Comparison of ENCODE assay signal across 16 cellular contexts in genomic region chr2:80459028-80459427, GRCh38.
DNase-seq lines count a peak whose midpoint lies in the region; ATAC-seq, FAIRE-seq and TF ChIP-seq lines count a peak whose summit lies in the region.
"Had no signal": no experiment of that assay in that cellular context is flagged by ENCODE, and none has a peak within 500 bp of the region (broad histone marks: within the 10 kb centered on the region; RNA-seq: fewer than 3 reads in every experiment).

No MANE protein-coding gene starts in this region.

- H2AFZ ChIP-seq in PC-3 (ENCODE audit: low read length): no peak overlapping the region
- H2AFZ ChIP-seq: PC-9 had no signal

- H3K36me3 ChIP-seq in PC-3 (ENCODE audit: low read depth, low read length): no peaks in the 10 kb centered on the region
- no peaks in the 10 kb centered on the region for H3K36me3 ChIP-seq in right lobe of liver

- no peaks in the 10 kb centered on the region for H3K79me2 ChIP-seq in PC-3 (ENCODE audit: low read length)

- no peak for ATAC-seq in PC-3
- ATAC-seq in right lobe of liver: no peak
- ATAC-seq in HG03095 (IDR thresholded peaks at IDR 0.05; ENCODE audit: unreplicated experiment): no peak
- ATAC-seq: CD8-positive, alpha-beta T cell had no signal

- peak; percentile 58 for FAIRE-seq in GM12891 (lab: Jason Lieb, UNC)

- H4K20me1 ChIP-seq in PC-3 (ENCODE audit: low read length): no peaks in the 10 kb centered on the region

- intact Hi-C loops in PC-3 (cut with micrococcal nuclease): no loop called here
- intact Hi-C loops in right lobe of liver (cut with DNase I): no loop called here

- no peaks in the 10 kb centered on the region for H3K9me2 ChIP-seq in PC-3 (replicated peaks; ENCODE audit: low read length)
- H3K9me2 ChIP-seq: SK-N-SH had no signal

- peaks cover 10% of the 10 kb centered on the region; the same call in 1 of the 2 replicates for H3K27me3 ChIP-seq in PC-3 (ENCODE audit: low read length)
- H3K27me3 ChIP-seq in right lobe of liver: no peaks in the 10 kb centered on the region

- H3F3A ChIP-seq in PC-3 (ENCODE audit: low read length, unreplicated experiment): no peaks in the 10 kb centered on the region

- H3K4me3 ChIP-seq in PC-3 (ENCODE audit: low read length) (no peak overlapping the region), right lobe of liver (no peak overlapping the region)
- H3K4me3 ChIP-seq: PC-9 had no signal

- peak; percentile 36 for DNase-seq in DMS79 treated with DMSO at 0.1 percent for 48 hours (lab: John Stamatoyannopoulos, UW)
- DNase-seq in GM12891 (ENCODE audit: insufficient read length, low spot score): no peak
- peak; percentile 55 for DNase-seq in PC-3
- DNase-seq in kidney glomerular epithelial cell (lab: John Stamatoyannopoulos, UW): peak; percentile 63
- no peak for DNase-seq in right lobe of liver
- DNase-seq in COLO829 (ENCODE audit: low spot score): no peak
- DNase-seq: CD8-positive, alpha-beta T cell; H7; Karpas-422; NCI-H1436; NCI-H524 treated with DMSO at 0.1 percent for 48 hours; PC-9; Right ventricle myocardium superior; SK-N-SH; T-helper 1 cell had no signal

- no TSS peak for BruUV-seq in PC-3 (replicated peaks; lab: Mats Ljungman, UMichigan)

- H3K9me3 ChIP-seq in PC-3 (ENCODE audit: low read length) (no peaks in the 10 kb centered on the region), right lobe of liver (no peaks in the 10 kb centered on the region)
- H3K9me3 ChIP-seq: SK-N-SH had no signal

- TF ChIP-seq POLR2A in GM12891 (IDR thresholded peaks at IDR 0.05; ENCODE audit: low read depth, low read length) (no peak), right lobe of liver (IDR thresholded peaks at IDR 0.05) (no peak)

- 62% methylated on average over 5 of the region's 5 CpGs for WGBS in right lobe of liver (ENCODE audit: insufficient coverage, low coverage, low lambda C conversion rate, missing lambda C conversion rate)

- POLR2A ChIA-PET in PC-3 (lab: Charles Lee; ENCODE audit: unreplicated experiment): no interaction called here

- H3K4me2 ChIP-seq in PC-3 (ENCODE audit: low read length): no peak overlapping the region
- H3K4me2 ChIP-seq: PC-9, SK-N-SH had no signal

- TF ChIP-seq CTCF in PC-3 (conservative IDR thresholded peaks at IDR 0.05; ENCODE audit: low read depth, low read length) (no peak), right lobe of liver (IDR thresholded peaks at IDR 0.05) (no peak)

- CTCF ChIA-PET in PC-3 (lab: Charles Lee): no interaction called here

- H3K27ac ChIP-seq in PC-3 (ENCODE audit: low read length): no peak overlapping the region
- no peak overlapping the region for H3K27ac ChIP-seq in right lobe of liver
- H3K27ac ChIP-seq: PC-9 had no signal

- no peaks in the 10 kb centered on the region for H3K4me1 ChIP-seq in PC-3 (ENCODE audit: insufficient read depth, low read length)
- H3K4me1 ChIP-seq in right lobe of liver: no peaks in the 10 kb centered on the region

- no peak overlapping the region for H3K9ac ChIP-seq in PC-3 (ENCODE audit: low read length)
- H3K9ac ChIP-seq: SK-N-SH had no signal

TF ChIP-seq in GM12891, 5 proteins besides CTCF, POLR2A, EP300 and RAD21:
- TF ChIP-seq SPI1 (IDR thresholded peaks at IDR 0.05; ENCODE audit: low read depth, low read length) (no peak), TAF1 (IDR thresholded peaks at IDR 0.05; ENCODE audit: low read depth, low read length) (no peak), PAX5 (IDR thresholded peaks at IDR 0.05; ENCODE audit: insufficient read depth, low read length, severe bottlenecking) (no peak), POU2F2 (IDR thresholded peaks at IDR 0.05; ENCODE audit: low read depth, low read length) (no peak), POLR2AphosphoS5 (IDR thresholded peaks at IDR 0.05; ENCODE audit: low read depth, low read length) (no peak)

Comparison
In these comparisons a context has a peak if more than half of its experiments do, and no peak if none do; other contexts are left out.
1. DNase-seq: peak in DMS79 treated with DMSO at 0.1 percent for 48 hours (single experiment), PC-3 (single experiment) and kidney glomerular epithelial cell (single experiment); none in GM12891 (single experiment), right lobe of liver (0 of 3) and COLO829 (single experiment).